In the genomic region with DNA sequence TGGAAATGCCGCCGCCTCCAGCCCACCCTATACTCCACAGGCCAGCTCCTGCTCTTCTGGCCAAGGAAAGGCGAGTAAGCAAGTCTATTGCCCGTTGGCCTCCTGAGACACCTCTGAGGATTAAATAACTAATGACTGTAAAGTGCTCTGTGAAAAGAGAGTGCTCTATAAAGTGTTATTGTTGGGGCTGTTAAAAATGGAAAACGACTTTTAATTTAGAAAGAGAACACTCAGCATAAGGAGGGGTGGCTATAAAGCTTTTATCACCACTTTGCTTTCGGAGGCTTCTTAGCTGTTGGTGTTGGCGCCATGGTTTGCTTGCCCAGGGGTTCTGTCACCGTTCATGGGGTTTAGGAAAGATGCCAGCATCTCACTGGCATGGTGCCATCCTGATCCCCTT, we compare ENCODE assay signal across 14 cellular contexts.
"Had no signal": no experiment of that assay in that cellular context is flagged by ENCODE, and none has a peak within 500 bp of the region (broad histone marks: within the 10 kb centered on the region; RNA-seq: fewer than 3 reads in every experiment).

No MANE protein-coding gene starts in this region.

- H3K36me3 ChIP-seq: esophagus muscularis mucosa, gastroesophageal sphincter, heart right ventricle, upper lobe of right lung had no signal

- H3K27me3 ChIP-seq: esophagus muscularis mucosa, gastroesophageal sphincter, heart right ventricle, upper lobe of right lung had no signal

- ATAC-seq: activated CD8-positive, alpha-beta memory T cell treated with anti-CD3 and anti-CD28 coated beads, Interleukin-2, amount 10 ng/mL, durations not matched to agents 7 days and 5 days; gastroesophageal sphincter; heart right ventricle; mucosa of descending colon; upper lobe of right lung had no signal

- H3K27ac ChIP-seq: esophagus muscularis mucosa, gastroesophageal sphincter, heart right ventricle, upper lobe of right lung had no signal

- DNase-seq: activated B cell treated with CpG ODN at 0.5 μM for 24 hours; activated CD4-positive, alpha-beta memory T cell treated with anti-CD3 and anti-CD28 coated beads, Interleukin-2, amount 10 ng/mL, durations not matched to agents 7 days and 5 days; activated CD4-positive, alpha-beta T cell treated with anti-CD3 and anti-CD28 coated beads for 4 hours; activated CD8-positive, alpha-beta memory T cell treated with anti-CD3 and anti-CD28 coated beads, Interleukin-2, amount 10 ng/mL, durations not matched to agents 7 days and 5 days; effector memory CD4-positive, alpha-beta T cell; heart right ventricle; immature natural killer cell; mesenchymal stem cell; mucosa of descending colon; naive B cell; stimulated activated naive CD4-positive, alpha-beta T cell; upper lobe of right lung had no signal

- H3K4me3 ChIP-seq: esophagus muscularis mucosa, gastroesophageal sphincter, heart right ventricle, mucosa of descending colon, upper lobe of right lung had no signal

- H3K4me1 ChIP-seq: esophagus muscularis mucosa, gastroesophageal sphincter, heart right ventricle, upper lobe of right lung had no signal
